20 cellular contexts compared by ENCODE assay signal in the genomic region with DNA sequence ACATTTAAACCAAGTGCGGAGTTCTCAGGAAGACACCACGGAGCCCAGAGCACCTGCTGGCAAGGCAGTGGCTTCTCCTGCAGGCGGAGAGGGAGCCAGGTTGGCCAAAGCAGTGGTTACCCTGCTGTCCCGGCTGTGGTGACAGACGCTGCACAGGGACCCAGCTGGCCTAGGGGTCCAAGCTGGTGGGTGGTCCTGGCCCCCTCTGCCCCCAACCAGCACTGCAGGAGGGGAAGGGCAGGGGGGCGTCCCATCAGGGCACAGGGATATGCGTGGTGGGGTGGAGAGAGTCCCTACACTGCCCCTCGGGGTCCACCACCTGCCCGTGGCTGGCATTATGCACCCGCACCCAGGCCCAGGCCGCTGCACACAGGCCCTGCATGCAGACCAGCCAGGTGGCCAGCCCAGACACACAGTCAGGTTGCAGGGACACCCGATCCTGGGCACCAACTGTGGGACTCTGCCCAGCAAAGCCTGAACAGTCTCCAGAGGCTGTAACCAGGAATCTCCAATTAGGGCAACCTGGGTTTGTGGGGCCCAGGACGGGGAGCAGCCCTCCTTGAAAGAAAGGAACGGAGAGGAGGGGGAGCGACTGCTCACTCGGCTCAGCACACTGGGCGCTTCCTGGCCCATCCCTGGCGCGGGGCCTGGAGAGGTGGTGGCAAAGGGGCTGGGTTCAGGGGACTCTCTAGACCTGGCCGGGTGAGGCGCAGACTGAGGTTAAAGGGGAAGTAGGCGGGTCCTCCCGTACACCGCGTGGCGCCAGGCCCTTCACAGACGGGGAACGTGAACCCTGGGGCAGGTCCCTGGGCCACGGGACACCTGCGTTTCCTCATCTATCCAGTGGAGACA. TPM values are rescaled to one million over a fixed set of nuclear protein-coding genes. Genes with fewer than 3 reads are reported as not detected.
DNase-seq lines count a peak whose midpoint lies in the region; ATAC-seq, FAIRE-seq and TF ChIP-seq lines count a peak whose summit lies in the region.
"Had no signal": no experiment of that assay in that cellular context is flagged by ENCODE, and none has a peak within 500 bp of the region (broad histone marks: within the 10 kb centered on the region; RNA-seq: fewer than 3 reads in every experiment).

No MANE protein-coding gene starts in this region.

- H3K4me1 ChIP-seq in small intestine (ENCODE audit: control insufficient read depth in 2 of 2, insufficient read depth in 1 of 2, low read depth in 1 of 2, low read length in 1 of 2): peaks cover 3 to 10% of the 10 kb centered on the region in 2 donors

- no peak overlapping the region for H3K27ac Mint-ChIP-seq in endothelial cell (ENCODE audit: unreplicated experiment)
- H3K27ac Mint-ChIP-seq: activated naive CD4-positive, alpha-beta T cell treated with anti-CD3 and anti-CD28 coated beads, Interleukin-2, amount 10 ng/mL, durations not matched to agents 7 days and 5 days; CD4-positive, CD25-positive, alpha-beta regulatory T cell; natural killer cell treated with Interleukin-12 subunit alpha and Interleukin-12 subunit beta and Interleukin-15 and Interleukin-18, amount 100 ng/mL, for 72 hours had no signal

- TF ChIP-seq CTCF in endothelial cell (IDR thresholded peaks at IDR 0.05; ENCODE audit: unreplicated experiment): no peak

- peak overlapping the region; percentile 42 for H3K4me3 Mint-ChIP-seq in endothelial cell (ENCODE audit: unreplicated experiment)
- H3K4me3 Mint-ChIP-seq: activated naive CD4-positive, alpha-beta T cell treated with anti-CD3 and anti-CD28 coated beads, Interleukin-2, amount 10 ng/mL, durations not matched to agents 7 days and 5 days; CD4-positive, CD25-positive, alpha-beta regulatory T cell; natural killer cell treated with Interleukin-12 subunit alpha and Interleukin-12 subunit beta and Interleukin-15 and Interleukin-18, amount 100 ng/mL, for 72 hours had no signal

- ATAC-seq in HG02678 (IDR thresholded peaks at IDR 0.05; ENCODE audit: unreplicated experiment) (no peak), GM21526 (IDR thresholded peaks at IDR 0.05; ENCODE audit: low FRiP score, unreplicated experiment) (no peak)
- ATAC-seq: HCT116; left lung; natural killer cell treated with Interleukin-12 subunit alpha and Interleukin-12 subunit beta and Interleukin-15 and Interleukin-18, amount 100 ng/mL, for 72 hours had no signal

- WGBS in small intestine, 3 donors: 85 to 87% (median 86%) methylated on average over 29 to 30 of the region's 30 CpGs

- peak; percentile 29 for DNase-seq in NCI-H2171 treated with DMSO at 0.1 percent for 48 hours (lab: John Stamatoyannopoulos, UW)
- DNase-seq in NCI-H2171 (lab: John Stamatoyannopoulos, UW): no peak
- peak; percentile 15 for DNase-seq in NCI-H526 treated with DMSO at 0.1 percent for 48 hours (lab: John Stamatoyannopoulos, UW)
- no peak for DNase-seq in endothelial cell (ENCODE audit: low spot score)
- peak; percentile 30 for DNase-seq in retina
- DNase-seq in small intestine: no peak
- DNase-seq: 8988T; activated naive CD4-positive, alpha-beta T cell treated with anti-CD3 and anti-CD28 coated beads, Interleukin-2, amount 10 ng/mL, durations not matched to agents 7 days and 5 days; CD4-positive, CD25-positive, alpha-beta regulatory T cell; effector CD8-positive, alpha-beta T cell; NCI-H1092 treated with DMSO at 0.1 percent for 48 hours; SHP77; stimulated activated CD4-positive, alpha-beta T cell treated with anti-CD3 and anti-CD28 coated beads, Interleukin-4, amount 100 ng/mL, for 24 hours had no signal

- H3K27me3 Mint-ChIP-seq in endothelial cell (ENCODE audit: unreplicated experiment): peaks cover 3% of the 10 kb centered on the region
- H3K27me3 Mint-ChIP-seq: natural killer cell treated with Interleukin-12 subunit alpha and Interleukin-12 subunit beta and Interleukin-15 and Interleukin-18, amount 100 ng/mL, for 72 hours had no signal

- no peak overlapping the region for H3K4me3 ChIP-seq in small intestine (ENCODE audit: low read depth in 1 of 2, low read length in 2 of 2)
- H3K4me3 ChIP-seq: breast epithelium, left lung, tibial nerve had no signal

- H3K9me3 ChIP-seq in small intestine (ENCODE audit: control insufficient read depth, low read depth): no peaks in the 10 kb centered on the region
- H3K9me3 ChIP-seq: breast epithelium, left lung, tibial nerve had no signal

- no peaks in the 10 kb centered on the region for H3K27me3 ChIP-seq in small intestine (ENCODE audit: control insufficient read depth in 2 of 2, insufficient read depth in 2 of 2, low read length in 2 of 2)
- H3K27me3 ChIP-seq: breast epithelium, tibial nerve had no signal

- H3K9me3 Mint-ChIP-seq in endothelial cell (ENCODE audit: unreplicated experiment): no peaks in the 10 kb centered on the region
- H3K9me3 Mint-ChIP-seq: activated naive CD4-positive, alpha-beta T cell treated with anti-CD3 and anti-CD28 coated beads, Interleukin-2, amount 10 ng/mL, durations not matched to agents 7 days and 5 days; CD4-positive, CD25-positive, alpha-beta regulatory T cell; natural killer cell treated with Interleukin-12 subunit alpha and Interleukin-12 subunit beta and Interleukin-15 and Interleukin-18, amount 100 ng/mL, for 72 hours had no signal

- peaks cover 2% of the 10 kb centered on the region for H3K4me1 Mint-ChIP-seq in endothelial cell (ENCODE audit: unreplicated experiment)

- peaks cover 0 to 4% of the 10 kb centered on the region in 2 donors for H3K36me3 ChIP-seq in small intestine (ENCODE audit: control insufficient read depth in 2 of 2, insufficient read depth in 2 of 2, low read length in 2 of 2)
- H3K36me3 ChIP-seq: breast epithelium had no signal

- FAIRE-seq in small intestine (lab: Jason Lieb, UNC): no peak

- H3K27ac ChIP-seq in small intestine (ENCODE audit: low read depth in 1 of 2, low read length in 1 of 2): no peak overlapping the region
- H3K27ac ChIP-seq: breast epithelium had no signal

- H3K36me3 Mint-ChIP-seq in endothelial cell (ENCODE audit: low read depth, unreplicated experiment): peaks cover 3% of the 10 kb centered on the region
- H3K36me3 Mint-ChIP-seq: activated naive CD4-positive, alpha-beta T cell treated with anti-CD3 and anti-CD28 coated beads, Interleukin-2, amount 10 ng/mL, durations not matched to agents 7 days and 5 days; CD4-positive, CD25-positive, alpha-beta regulatory T cell; natural killer cell treated with Interleukin-12 subunit alpha and Interleukin-12 subunit beta and Interleukin-15 and Interleukin-18, amount 100 ng/mL, for 72 hours had no signal

RNA-seq across cellular contexts. Expression of a gene that starts 46.3 kb away (rescaled TPM):
- total RNA-seq in endothelial cell (ENCODE audit: unreplicated experiment): 9.6 TPM
- polyA plus RNA-seq in small intestine: 1 to 10 TPM; 4.9 to 9.6 (median 6.5) TPM

Comparison
In these comparisons a context has a peak if more than half of its experiments do, and no peak if none do; other contexts are left out.
1. DNase-seq: peak in NCI-H2171 treated with DMSO at 0.1 percent for 48 hours (single experiment), NCI-H526 treated with DMSO at 0.1 percent for 48 hours (single experiment) and retina (single experiment); none in NCI-H2171 (single experiment), endothelial cell (single experiment) and small intestine (single experiment).